Comparison of ENCODE assay signal across 20 cellular contexts in genomic region chr9:117344892-117345660, GRCh38.
DNase-seq lines count a peak whose midpoint lies in the region; ATAC-seq and TF ChIP-seq lines count a peak whose summit lies in the region.
"Had no signal": no experiment of that assay in that cellular context is flagged by ENCODE, and none has a peak within 500 bp of the region (broad histone marks: within the 10 kb centered on the region; RNA-seq: fewer than 3 reads in every experiment).

No MANE protein-coding gene starts in this region.

- H3K27ac ChIP-seq in epithelial cell of prostate, result no peak overlapping the region
- H3K27ac ChIP-seq: gastroesophageal sphincter, pancreas, SK-N-MC had no signal

- DNase-seq in ELR (ENCODE audit: low read depth), result peak; percentile 1
- peak; percentile 90 for DNase-seq in NCI-H82 (lab: John Stamatoyannopoulos, UW)
- peak; percentile 44 for DNase-seq in epithelial cell of prostate (ENCODE audit: low read depth, low spot score)
- peak; percentile 17 for DNase-seq in retinal pigment epithelial cell (ENCODE audit: low read depth)
- DNase-seq in activated CD8-positive, alpha-beta memory T cell treated with anti-CD3 and anti-CD28 coated beads, Interleukin-2, amount 50 U/mL, for 48 hours, result no peak
- DNase-seq: activated naive CD4-positive, alpha-beta T cell treated with anti-CD3 and anti-CD28 coated beads, Interleukin-2, amount 10 ng/mL, durations not matched to agents 7 days and 5 days; activated T-cell treated with anti-CD3 and anti-CD28 coated beads, Interleukin-2, amount 50 U/mL, for 72 hours; aorta; CD4-positive, alpha-beta memory T cell; DND-41; left cardiac atrium; natural killer cell; NCI-H1105 treated with DMSO at 0.1 percent for 48 hours; NCI-H2171 treated with DMSO at 0.1 percent for 48 hours; pancreas; stimulated activated naive CD4-positive, alpha-beta T cell had no signal

- ATAC-seq in activated CD4-positive, CD25-positive, alpha-beta regulatory T cell treated with anti-CD3 and anti-CD28 coated beads, Interleukin-2, amount 50 U/mL, for 24 hours, result no peak
- ATAC-seq in HG02610 (IDR thresholded peaks at IDR 0.05; ENCODE audit: unreplicated experiment), result no peak
- ATAC-seq: gastroesophageal sphincter, left cardiac atrium, natural killer cell, pancreas had no signal

- H3K4me3 ChIP-seq in retinal pigment epithelial cell (ENCODE audit: low read length), result no peak overlapping the region
- H3K4me3 ChIP-seq: gastroesophageal sphincter, pancreas, SK-N-MC had no signal

- no peak for TF ChIP-seq CTCF in retinal pigment epithelial cell (conservative IDR thresholded peaks at IDR 0.05; ENCODE audit: low read depth, low read length)
